In the genomic region with DNA sequence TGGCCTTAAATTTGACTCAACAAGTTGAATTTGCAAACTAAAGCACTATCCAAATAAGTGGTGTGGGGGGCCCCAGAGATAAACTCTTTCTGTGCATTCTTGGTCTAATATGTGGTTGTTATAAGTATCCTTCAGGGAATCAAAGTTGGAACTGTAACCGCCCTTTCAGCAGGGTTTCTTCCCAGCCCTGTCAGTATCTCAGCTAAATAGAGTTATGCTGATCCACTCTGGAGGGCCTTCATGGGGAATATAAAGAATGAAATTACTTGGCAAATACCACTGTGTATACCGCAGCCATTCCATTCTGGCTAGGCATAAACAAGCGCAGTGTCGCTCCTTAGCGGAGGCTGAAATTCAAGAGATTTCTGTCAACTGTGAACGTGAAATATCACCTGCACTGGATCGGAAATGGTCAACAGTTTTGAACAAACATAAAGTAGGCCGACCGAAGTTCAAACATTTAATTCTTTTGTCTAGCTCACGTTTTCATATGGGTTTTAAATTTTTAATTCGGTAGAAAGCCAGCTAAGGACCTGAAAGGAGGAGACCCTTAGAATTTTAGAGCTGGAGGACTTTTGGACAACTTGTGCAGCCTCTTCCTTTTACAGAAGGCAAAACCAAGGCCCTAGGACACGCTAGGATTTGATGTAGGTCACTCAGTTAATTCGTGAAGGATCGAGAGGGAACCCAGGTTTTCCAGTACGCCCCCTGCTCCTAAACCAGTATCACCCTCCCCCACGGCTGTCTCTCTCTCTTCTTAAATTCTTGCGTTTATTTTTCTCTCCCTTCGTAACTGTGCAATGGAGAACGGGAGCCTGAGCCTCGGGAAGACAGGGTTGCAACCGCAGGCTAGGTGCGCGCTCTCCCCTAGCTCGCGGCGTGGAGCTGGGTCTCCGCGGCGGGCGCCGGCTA, we compare ENCODE assay signal across 8 cellular contexts.
DNase-seq lines count a peak whose midpoint lies in the region; ATAC-seq, FAIRE-seq and TF ChIP-seq lines count a peak whose summit lies in the region.

No MANE protein-coding gene starts in this region.

- peak overlapping the region; percentile 80 for H3K27ac Mint-ChIP-seq in activated CD4-positive, alpha-beta T cell treated with anti-CD3 and anti-CD28 coated beads, Interleukin-2, amount 10 ng/mL, durations not matched to agents 7 days and 5 days
- H3K27ac Mint-ChIP-seq in stimulated activated naive CD8-positive, alpha-beta T cell treated with anti-CD3 and anti-CD28 coated beads, Interleukin-15, amount 100 ng/mL, for 72 hours: peak overlapping the region; percentile 35 to 45

- no peak for DNase-seq in activated CD4-positive, alpha-beta T cell treated with anti-CD3 and anti-CD28 coated beads, Interleukin-2, amount 10 ng/mL, durations not matched to agents 7 days and 5 days
- DNase-seq in activated CD4-positive, alpha-beta T cell treated with anti-CD3 and anti-CD28 coated beads, Interleukin-2, amount 50 U/mL, for 4 hours: no peak
- no peak for DNase-seq in Jurkat, Clone E6-1 (ENCODE audit: low read depth, low spot score)
- DNase-seq in astrocyte of the cerebellum (ENCODE audit: low read depth) (peak; percentile 40), keratinocyte (ENCODE audit: low read depth, low spot score) (no peak), inferior parietal cortex (ENCODE audit: extremely low spot score) (no peak), GM12891 (ENCODE audit: insufficient read length, low spot score) (no peak)
- no peak for DNase-seq in stimulated activated naive CD8-positive, alpha-beta T cell treated with anti-CD3 and anti-CD28 coated beads, Interleukin-15, amount 100 ng/mL, for 72 hours

- peak overlapping the region; percentile 89 for H3K9ac ChIP-seq in keratinocyte (ENCODE audit: control insufficient read depth, extremely low read depth, insufficient read depth, low read length)

- TF ChIP-seq CTCF in astrocyte of the cerebellum (IDR thresholded peaks at IDR 0.05; ENCODE audit: low read depth, low read length, missing control alignments) (no peak), keratinocyte (optimal IDR thresholded peaks at IDR 0.05 in 1 of 3, IDR thresholded peaks at IDR 0.05 in 1 of 3, conservative IDR thresholded peaks at IDR 0.05 in 1 of 3; ENCODE audit: extremely low read depth in 1 of 3, insufficient read depth in 2 of 3, low read length in 3 of 3) (no peak)

- H3K27ac ChIP-seq in keratinocyte (ENCODE audit: control insufficient read depth, insufficient read depth, low read length): peak overlapping the region; percentile 80

- H2AFZ ChIP-seq in keratinocyte (ENCODE audit: control insufficient read depth, low read length): peak overlapping the region; percentile 79

- no peaks in the 10 kb centered on the region for H3K36me3 Mint-ChIP-seq in activated CD4-positive, alpha-beta T cell treated with anti-CD3 and anti-CD28 coated beads, Interleukin-2, amount 10 ng/mL, durations not matched to agents 7 days and 5 days (ENCODE audit: low read depth)

- peak overlapping the region; percentile 73 for H3K4me3 Mint-ChIP-seq in activated CD4-positive, alpha-beta T cell treated with anti-CD3 and anti-CD28 coated beads, Interleukin-2, amount 10 ng/mL, durations not matched to agents 7 days and 5 days
- peak overlapping the region; percentile 77 to 87 for H3K4me3 Mint-ChIP-seq in stimulated activated naive CD8-positive, alpha-beta T cell treated with anti-CD3 and anti-CD28 coated beads, Interleukin-15, amount 100 ng/mL, for 72 hours

- H3K36me3 ChIP-seq in keratinocyte (ENCODE audit: control insufficient read depth in 2 of 2, extremely low read depth in 1 of 2, insufficient read depth in 2 of 2, low read length in 2 of 2): no peaks in the 10 kb centered on the region

- no peaks in the 10 kb centered on the region for H3K27me3 ChIP-seq in keratinocyte (ENCODE audit: control insufficient read depth, extremely low read depth, insufficient read depth, low read length)

- POLR2A ChIA-PET in activated CD4-positive, alpha-beta T cell treated with anti-CD3 and anti-CD28 coated beads, Interleukin-2, amount 10 ng/mL, durations not matched to agents 7 days and 5 days (lab: Charles Lee): no interaction called here

- peak overlapping the region; percentile 46 for H3K4me3 ChIP-seq in Jurkat, Clone E6-1 (ENCODE audit: low read length)
- H3K4me3 ChIP-seq in astrocyte of the cerebellum (ENCODE audit: low read depth, low read length) (peak overlapping the region; percentile 47), keratinocyte (ENCODE audit: control insufficient read depth in 2 of 3, extremely low read depth in 1 of 3, insufficient read depth in 2 of 3, low read depth in 1 of 3, low read length in 3 of 3) (peak overlapping the region; percentile 64 to 70 (median 65))

- H3K9me3 ChIP-seq in keratinocyte (ENCODE audit: control insufficient read depth, low read depth, low read length): no peaks in the 10 kb centered on the region

- peaks cover 9% of the 10 kb centered on the region for H3K4me1 ChIP-seq in keratinocyte (ENCODE audit: control insufficient read depth, extremely low read depth, insufficient read depth, low read length)

- no peak for ATAC-seq in stimulated activated naive CD8-positive, alpha-beta T cell treated with anti-CD3 and anti-CD28 coated beads, Interleukin-15, amount 100 ng/mL, for 72 hours

- dilution Hi-C loops in keratinocyte (cut with MboI; ENCODE audit: extremely low pct_ligation_motif_present, low sequenced_read_pairs): no loop called here

- H3K27me3 Mint-ChIP-seq in activated CD4-positive, alpha-beta T cell treated with anti-CD3 and anti-CD28 coated beads, Interleukin-2, amount 10 ng/mL, durations not matched to agents 7 days and 5 days: no peaks in the 10 kb centered on the region
- peaks cover 8% of the 10 kb centered on the region for H3K27me3 Mint-ChIP-seq in stimulated activated naive CD8-positive, alpha-beta T cell treated with anti-CD3 and anti-CD28 coated beads, Interleukin-15, amount 100 ng/mL, for 72 hours

- no peaks in the 10 kb centered on the region for H3K9me1 ChIP-seq in keratinocyte (ENCODE audit: control insufficient read depth, extremely low read depth, insufficient read depth, low read length)

- peaks cover 27% of the 10 kb centered on the region for H3K79me2 ChIP-seq in keratinocyte (ENCODE audit: control insufficient read depth, insufficient read depth, low read length)

- H3K4me1 Mint-ChIP-seq in activated CD4-positive, alpha-beta T cell treated with anti-CD3 and anti-CD28 coated beads, Interleukin-2, amount 10 ng/mL, durations not matched to agents 7 days and 5 days: peaks cover 13% of the 10 kb centered on the region
- H3K4me1 Mint-ChIP-seq in stimulated activated naive CD8-positive, alpha-beta T cell treated with anti-CD3 and anti-CD28 coated beads, Interleukin-15, amount 100 ng/mL, for 72 hours: peaks cover 23% of the 10 kb centered on the region

- TF ChIP-seq POLR2A in GM12891 (IDR thresholded peaks at IDR 0.05; ENCODE audit: low read depth, low read length): no peak

- CTCF ChIA-PET in activated CD4-positive, alpha-beta T cell treated with anti-CD3 and anti-CD28 coated beads, Interleukin-2, amount 10 ng/mL, durations not matched to agents 7 days and 5 days (lab: Charles Lee): interaction anchor here (0.9 to 1.6 kb wide), 5 partner anchors 15 to 393 kb away, joined by 3 to 6 read pairs (median 3); no protein-coding TSS in a partner anchor

- H3K4me2 ChIP-seq in keratinocyte (ENCODE audit: control insufficient read depth, extremely low read depth, insufficient read depth, low read depth, low read length): peak overlapping the region; percentile 82

- H3K9me3 Mint-ChIP-seq in activated CD4-positive, alpha-beta T cell treated with anti-CD3 and anti-CD28 coated beads, Interleukin-2, amount 10 ng/mL, durations not matched to agents 7 days and 5 days: no peaks in the 10 kb centered on the region
- no peaks in the 10 kb centered on the region for H3K9me3 Mint-ChIP-seq in stimulated activated naive CD8-positive, alpha-beta T cell treated with anti-CD3 and anti-CD28 coated beads, Interleukin-15, amount 100 ng/mL, for 72 hours

- no peaks in the 10 kb centered on the region for H4K20me1 ChIP-seq in keratinocyte (ENCODE audit: control insufficient read depth, extremely low read depth, insufficient read depth, low read length)

- FAIRE-seq in keratinocyte (lab: Jason Lieb, UNC) (no peak), GM12891 (lab: Jason Lieb, UNC) (no peak)

- in situ Hi-C loops in astrocyte of the cerebellum (cut with HindIII; ENCODE audit: low sequenced_read_pairs): no loop called here

TF ChIP-seq in GM12891, 5 proteins besides CTCF, POLR2A, EP300 and RAD21:
- no peak for TF ChIP-seq POU2F2 (IDR thresholded peaks at IDR 0.05; ENCODE audit: low read depth, low read length)
- TF ChIP-seq TAF1 (IDR thresholded peaks at IDR 0.05; ENCODE audit: low read depth, low read length): no peak
- TF ChIP-seq POLR2AphosphoS5 (IDR thresholded peaks at IDR 0.05; ENCODE audit: low read depth, low read length): no peak
- no peak for TF ChIP-seq PAX5 (IDR thresholded peaks at IDR 0.05; ENCODE audit: insufficient read depth, low read length, severe bottlenecking)
- TF ChIP-seq SPI1 (IDR thresholded peaks at IDR 0.05; ENCODE audit: low read depth, low read length): no peak
